In genomic region chr11:92018332-92018731, GRCh38 we compare ENCODE assay signal across 21 cellular contexts.
"Had no signal": no experiment of that assay in that cellular context is flagged by ENCODE, and none has a peak within 500 bp of the region (broad histone marks: within the 10 kb centered on the region; RNA-seq: fewer than 3 reads in every experiment).

No MANE protein-coding gene starts in this region.

- H2AFZ ChIP-seq: hepatocyte had no signal

- DNase-seq: dermis blood vessel endothelial cell; dorsolateral prefrontal cortex; effector CD4-positive, alpha-beta T cell; effector memory CD4-positive, alpha-beta T cell; foreskin keratinocyte; hypothalamus; immature natural killer cell; islet precursor cell; kidney; kidney glomerular epithelial cell; left lung; lower lobe of right lung; mesenchymal stem cell; mucosa of descending colon; naive B cell had no signal

- H3K4me2 ChIP-seq: hepatocyte had no signal

- H3K27me3 Mint-ChIP-seq: naive B cell had no signal

- H3K79me2 ChIP-seq: hepatocyte had no signal

- H3K4me3 ChIP-seq: coronary artery, dorsolateral prefrontal cortex, esophagus muscularis mucosa, gastroesophageal sphincter, heart left ventricle, hepatocyte, left lung, lower lobe of right lung, mucosa of descending colon had no signal

- ATAC-seq: foreskin keratinocyte, gastroesophageal sphincter, left lung, lower lobe of right lung, mucosa of descending colon had no signal

- H3K27me3 ChIP-seq: dorsolateral prefrontal cortex, esophagus muscularis mucosa, foreskin keratinocyte, gastroesophageal sphincter, heart left ventricle, hepatocyte, left lung had no signal

- H3K36me3 Mint-ChIP-seq: immature natural killer cell, naive B cell had no signal

- H3K27ac ChIP-seq: coronary artery, dorsolateral prefrontal cortex, esophagus muscularis mucosa, foreskin keratinocyte, gastroesophageal sphincter, heart left ventricle, hepatocyte, left lung, lower lobe of right lung had no signal

- H3K27ac Mint-ChIP-seq: immature natural killer cell, mesothelial cell of epicardium, naive B cell had no signal

- H3K4me3 Mint-ChIP-seq: immature natural killer cell, mesothelial cell of epicardium, naive B cell had no signal

- H3K36me3 ChIP-seq: esophagus muscularis mucosa, gastroesophageal sphincter, heart left ventricle, left lung, lower lobe of right lung had no signal

- H3K4me1 Mint-ChIP-seq: immature natural killer cell, naive B cell had no signal

- H3K4me1 ChIP-seq: esophagus muscularis mucosa, foreskin keratinocyte, gastroesophageal sphincter, heart left ventricle, left lung, lower lobe of right lung had no signal
